In the genomic region with DNA sequence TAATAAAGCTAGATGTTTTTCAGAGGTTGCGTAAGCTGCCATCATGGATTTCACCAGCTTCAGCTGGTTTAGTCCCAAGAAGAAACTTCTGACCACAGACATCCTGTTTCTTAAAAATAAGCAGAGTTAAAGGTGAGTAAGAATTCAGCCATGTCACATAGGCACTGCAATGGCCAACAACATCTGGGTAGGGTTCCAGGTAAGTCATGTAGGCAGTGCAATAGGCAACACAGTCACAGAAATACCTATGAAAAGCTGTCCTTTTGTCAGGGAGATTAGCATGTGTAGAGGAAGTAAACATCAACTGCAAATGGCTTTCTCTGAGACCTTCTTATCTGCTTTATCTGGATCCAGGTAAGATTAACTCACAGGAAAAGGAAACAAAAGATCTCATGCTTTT, we compare ENCODE assay signal across 8 cellular contexts. TPM values are rescaled to one million over a fixed set of nuclear protein-coding genes. Genes with fewer than 3 reads are reported as not detected.
"Had no signal": no experiment of that assay in that cellular context is flagged by ENCODE, and none has a peak within 500 bp of the region (broad histone marks: within the 10 kb centered on the region; RNA-seq: fewer than 3 reads in every experiment).

No MANE protein-coding gene starts in this region.

RNA-seq across cellular contexts. Expression of gene PPIAL4C, which starts 47.9 kb away (rescaled TPM):
- total RNA-seq: activated CD8-positive, alpha-beta memory T cell treated with anti-CD3 and anti-CD28 coated beads for 36 hours; adrenal gland; astrocyte; body of pancreas; cardiac septum; MCF 10A; T-helper 1 cell treated with Interleukin-12 subunit alpha and Interleukin-12 subunit beta and Interleukin-4 antibody, amounts not matched to agents 30 ng/mL and 1 ng/mL, for 36 hours had no signal
- polyA plus RNA-seq: IgD-negative memory B cell had no signal
